In the genomic region with DNA sequence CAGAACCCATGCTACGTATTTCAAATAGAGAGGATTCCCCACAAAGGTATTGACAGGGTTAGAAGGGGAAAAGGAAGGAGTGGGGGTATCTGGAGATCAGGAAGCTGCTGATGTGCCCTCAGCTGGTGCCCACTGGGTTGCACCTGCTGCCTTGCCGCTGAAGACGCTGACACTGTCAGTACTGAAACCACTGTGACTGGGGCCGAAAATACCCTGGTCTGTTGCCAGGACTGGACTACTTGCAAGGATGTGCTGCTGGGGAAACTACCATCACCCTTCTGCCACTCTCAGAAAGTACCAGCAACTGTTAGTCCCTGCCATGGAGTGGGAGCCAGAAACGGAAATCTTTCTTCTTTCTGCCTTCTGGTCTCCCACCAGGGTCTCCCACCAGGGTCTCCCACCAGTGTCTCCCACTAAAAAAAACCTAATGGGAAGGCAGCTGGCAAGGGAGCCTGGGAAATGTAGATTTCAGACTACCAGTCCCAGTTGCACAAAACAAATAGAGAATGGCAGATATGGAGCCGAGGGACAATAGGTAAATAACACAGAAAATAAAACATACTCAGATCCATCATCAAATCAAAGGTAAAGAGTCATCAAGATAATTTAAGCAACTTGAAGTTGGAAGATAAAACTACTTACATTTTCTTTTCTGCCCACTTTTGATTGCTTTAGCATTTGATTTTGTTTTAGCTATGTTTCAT, we compare ENCODE assay signal across 10 cellular contexts.
A peak's percentile ranks its signal among the peaks of the same experiment; 100 is the strongest.
DNase-seq lines count a peak whose midpoint lies in the region; ATAC-seq, FAIRE-seq and TF ChIP-seq lines count a peak whose summit lies in the region.
"Had no signal": no experiment of that assay in that cellular context is flagged by ENCODE, and none has a peak within 500 bp of the region (broad histone marks: within the 10 kb centered on the region; RNA-seq: fewer than 3 reads in every experiment).

No MANE protein-coding gene starts in this region.

- H2AK5ac ChIP-seq in H1 (ENCODE audit: low read depth, low read length) = no peak overlapping the region

- no peak overlapping the region for H4K5ac ChIP-seq in H1 (ENCODE audit: insufficient read length, low read depth, low read length)

- no peak for FAIRE-seq in H1 (lab: Jason Lieb, UNC)

- H4K8ac ChIP-seq in H1 (ENCODE audit: extremely low read depth, insufficient read depth, low read length) = no peak overlapping the region

- H3K27ac Mint-ChIP-seq in activated T-cell treated with anti-CD3 and anti-CD28 coated beads, Interleukin-2, amount 50 U/mL, for 72 hours = no peak overlapping the region

- H2AFZ ChIP-seq in H1 (ENCODE audit: low read length) = no peak overlapping the region

- no peaks in the 10 kb centered on the region for H3K27me3 Mint-ChIP-seq in activated T-cell treated with anti-CD3 and anti-CD28 coated beads, Interleukin-2, amount 50 U/mL, for 72 hours (ENCODE audit: low read depth)

- no peaks in the 10 kb centered on the region for H3K36me3 Mint-ChIP-seq in activated T-cell treated with anti-CD3 and anti-CD28 coated beads, Interleukin-2, amount 50 U/mL, for 72 hours (ENCODE audit: insufficient read depth in 2 of 2)

- H2BK15ac ChIP-seq in H1 (ENCODE audit: low read length) = no peak overlapping the region

- peak overlapping the region; percentile 30; the same call in 1 of the 2 replicates for H2BK12ac ChIP-seq in H1 (ENCODE audit: low read depth, low read length)

- H2BK20ac ChIP-seq in H1 (ENCODE audit: low read length) = no peak overlapping the region

- H3K9me3 Mint-ChIP-seq in activated T-cell treated with anti-CD3 and anti-CD28 coated beads, Interleukin-2, amount 50 U/mL, for 72 hours = no peaks in the 10 kb centered on the region

- no peak overlapping the region for H3K18ac ChIP-seq in H1 (ENCODE audit: extremely low read depth, low read length)

- H4K91ac ChIP-seq in H1 (replicated peaks; ENCODE audit: insufficient read length, low read length) = no peak overlapping the region

- no peaks in the 10 kb centered on the region for H3K9me3 ChIP-seq in H1 (ENCODE audit: insufficient read depth in 2 of 2, low read depth in 1 of 2, low read length in 1 of 2)
- H3K9me3 ChIP-seq: MG63 had no signal

- peak; percentile 99 for ATAC-seq in GM18868 (IDR thresholded peaks at IDR 0.05; ENCODE audit: unreplicated experiment)
- peak; percentile 70 for ATAC-seq in GM21825 (IDR thresholded peaks at IDR 0.05; ENCODE audit: unreplicated experiment)
- peak; percentile 98 for ATAC-seq in HG03439 (IDR thresholded peaks at IDR 0.05; ENCODE audit: unreplicated experiment)
- ATAC-seq in activated T-cell treated with anti-CD3 and anti-CD28 coated beads, Interleukin-2, amount 50 U/mL, for 72 hours (replicated peaks in 1 of 2) = no peak

- no peak overlapping the region for H3K23ac ChIP-seq in H1 (ENCODE audit: insufficient read length)

- no peak overlapping the region for H3K14ac ChIP-seq in H1 (ENCODE audit: insufficient read length)

- no peak overlapping the region for H3K27ac ChIP-seq in H1 (ENCODE audit: low read depth, low read length)

- H3K27me3 ChIP-seq in H1 (replicated peaks in 1 of 4; ENCODE audit: control insufficient read depth in 3 of 4, extremely low read depth in 1 of 4, insufficient read depth in 3 of 4, low read length in 3 of 4) = no peaks in the 10 kb centered on the region
- H3K27me3 ChIP-seq: MG63 had no signal

- TF ChIP-seq POLR2A in H1 (IDR thresholded peaks at IDR 0.05; ENCODE audit: control extremely low read depth in 1 of 2, low read depth in 2 of 2, low read length in 2 of 2) = no peak

- no peaks in the 10 kb centered on the region for H4K20me1 ChIP-seq in H1 (replicated peaks in 1 of 2; ENCODE audit: control insufficient read depth in 1 of 2, insufficient read depth in 2 of 2, low read length in 2 of 2)

- DNase-seq in H1 (ENCODE audit: low read depth in 1 of 2, low spot score in 2 of 2) (no peak), Kasumi-1 (lab: John Stamatoyannopoulos, UW) (no peak), NCI-H526 (lab: John Stamatoyannopoulos, UW) (no peak), iPS-NIHi11 (ENCODE audit: low spot score) (no peak)
- no peak for DNase-seq in activated T-cell treated with anti-CD3 and anti-CD28 coated beads, Interleukin-2, amount 50 U/mL, for 72 hours
- DNase-seq: GOT3, MG63 had no signal

- TF ChIP-seq EP300 in H1 (IDR thresholded peaks at IDR 0.05; ENCODE audit: borderline replicate concordance in 1 of 2, low read depth in 2 of 2, low read length in 2 of 2) = no peak

- H3K4me1 Mint-ChIP-seq in activated T-cell treated with anti-CD3 and anti-CD28 coated beads, Interleukin-2, amount 50 U/mL, for 72 hours (ENCODE audit: low read depth) = no peaks in the 10 kb centered on the region

- H3K79me1 ChIP-seq in H1 (ENCODE audit: low read depth, low read length) = no peaks in the 10 kb centered on the region

- no peak for TF ChIP-seq RAD21 in H1 (IDR thresholded peaks at IDR 0.05 in 1 of 2, conservative IDR thresholded peaks at IDR 0.05 in 1 of 2; ENCODE audit: low read depth in 2 of 2, low read length in 2 of 2)

- H3K56ac ChIP-seq in H1 (replicated peaks; ENCODE audit: insufficient read length, low read depth, low read length) = no peak overlapping the region

- H3K4me1 ChIP-seq in H1 (replicated peaks in 1 of 4; ENCODE audit: control insufficient read depth in 3 of 4, insufficient read depth in 4 of 4, low read length in 3 of 4) = peaks cover 0 to 2% (median 0%) of the 10 kb centered on the region in 4 experiments; a peak in 1 of 7 replicates

- H3K9ac ChIP-seq in H1 (replicated peaks in 1 of 4; ENCODE audit: extremely low read depth in 1 of 4, low read depth in 3 of 4, low read length in 3 of 4) = no peak overlapping the region

- no peak overlapping the region for H3K4me3 ChIP-seq in H1 (ENCODE audit: extremely low read depth in 1 of 4, insufficient read depth in 2 of 4, low read depth in 3 of 4, low read length in 4 of 4)
- H3K4me3 ChIP-seq: MG63 had no signal

- no peak overlapping the region for H3K4me2 ChIP-seq in H1 (ENCODE audit: insufficient read depth in 1 of 2, low read depth in 2 of 2, low read length in 2 of 2)

- TF ChIP-seq CTCF in H1 (IDR thresholded peaks at IDR 0.05; ENCODE audit: control extremely low read depth in 1 of 3, insufficient read depth in 1 of 3, low read depth in 1 of 3, low read length in 3 of 3) = no peak

- H2BK5ac ChIP-seq in H1 (ENCODE audit: low read depth, low read length) = no peak overlapping the region

- 93% methylated on average over 6 of the region's 6 CpGs; no CpG with 5 or more reads in 1 of the 2 experiments for WGBS in H1 (ENCODE audit: extremely low coverage in 1 of 2, insufficient coverage in 1 of 2, insufficient read length in 1 of 2, insufficient replicate concordance in 2 of 2, low coverage in 1 of 2, low lambda C conversion rate in 2 of 2, missing lambda C conversion rate in 1 of 2), 2 experiments

- no peak overlapping the region for H3K4me3 Mint-ChIP-seq in activated T-cell treated with anti-CD3 and anti-CD28 coated beads, Interleukin-2, amount 50 U/mL, for 72 hours

- no peaks in the 10 kb centered on the region for H3K36me3 ChIP-seq in H1 (ENCODE audit: control insufficient read depth in 2 of 4, insufficient read depth in 4 of 4, low read length in 3 of 4)
- H3K36me3 ChIP-seq: MG63 had no signal

- no peaks in the 10 kb centered on the region for H3K79me2 ChIP-seq in H1 (ENCODE audit: control insufficient read depth in 1 of 2, insufficient read depth in 2 of 2, low read length in 2 of 2)

- H3K4ac ChIP-seq in H1 (replicated peaks; ENCODE audit: insufficient read length, low read depth, low read length) = no peak overlapping the region

- POLR2A ChIA-PET in H1 (lab: Charles Lee; ENCODE audit: partially characterized antibody) = no interaction called here

- no peaks in the 10 kb centered on the region; the same call in 1 of the 2 replicates for H3K23me2 ChIP-seq in H1 (ENCODE audit: low read depth, low read length)

- CTCF ChIA-PET in H1 (lab: Charles Lee; ENCODE audit: partially characterized antibody) = interaction anchor here (1.0 kb wide), 1 partner anchor 11 kb away, joined by 4 read pairs; no protein-coding TSS in a partner anchor

- no peak overlapping the region for H2BK120ac ChIP-seq in H1 (replicated peaks; ENCODE audit: low read depth, low read length)

TF ChIP-seq in H1, 55 proteins besides CTCF, POLR2A, EP300 and RAD21:
- TF ChIP-seq CHD2 (IDR thresholded peaks at IDR 0.05; ENCODE audit: low read length) (no peak), SP1 (IDR thresholded peaks at IDR 0.05; ENCODE audit: low read depth, low read length) (no peak), HDAC2 (IDR thresholded peaks at IDR 0.05; ENCODE audit: borderline replicate concordance in 1 of 2, low read depth in 2 of 2, low read length in 2 of 2) (no peak), TEAD4 (IDR thresholded peaks at IDR 0.05; ENCODE audit: low read depth, low read length) (no peak), KDM1A (IDR thresholded peaks at IDR 0.05; ENCODE audit: borderline replicate concordance, low read length) (no peak), YY1 (IDR thresholded peaks at IDR 0.05; ENCODE audit: low read depth, low read length) (no peak), NRF1 (IDR thresholded peaks at IDR 0.05; ENCODE audit: low read depth, low read length) (no peak), MAFK (IDR thresholded peaks at IDR 0.05; ENCODE audit: low read depth, low read length) (no peak), JUND (IDR thresholded peaks at IDR 0.05; ENCODE audit: low read length) (no peak), CHD1 (IDR thresholded peaks at IDR 0.05; ENCODE audit: low read depth, low read length) (no peak), EZH2 (IDR thresholded peaks at IDR 0.05; ENCODE audit: low read depth, low read length, severe bottlenecking) (no peak), HDAC6 (IDR thresholded peaks at IDR 0.05; ENCODE audit: low read depth, low read length) (no peak), PHF8 (conservative IDR thresholded peaks at IDR 0.05; ENCODE audit: low read depth, low read length) (no peak)
- TF ChIP-seq, protein P1, sequence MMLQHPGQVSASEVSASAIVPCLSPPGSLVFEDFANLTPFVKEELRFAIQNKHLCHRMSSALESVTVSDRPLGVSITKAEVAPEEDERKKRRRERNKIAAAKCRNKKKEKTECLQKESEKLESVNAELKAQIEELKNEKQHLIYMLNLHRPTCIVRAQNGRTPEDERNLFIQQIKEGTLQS (IDR thresholded peaks at IDR 0.05; ENCODE audit: insufficient read depth, low read depth, low read length) = no peak
- TF ChIP-seq, protein P2, sequence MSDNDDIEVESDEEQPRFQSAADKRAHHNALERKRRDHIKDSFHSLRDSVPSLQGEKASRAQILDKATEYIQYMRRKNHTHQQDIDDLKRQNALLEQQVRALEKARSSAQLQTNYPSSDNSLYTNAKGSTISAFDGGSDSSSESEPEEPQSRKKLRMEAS (IDR thresholded peaks at IDR 0.05) = no peak
TF ChIP-seq in H1: peak in this region for 0.

Comparison
In these comparisons a context has a peak if more than half of its experiments do, and no peak if none do; other contexts are left out.
1. ATAC-seq: peak in GM18868 (single experiment), GM21825 (single experiment) and HG03439 (single experiment); none in activated T-cell treated with anti-CD3 and anti-CD28 coated beads, Interleukin-2, amount 50 U/mL, for 72 hours (0 of 2).